In the genomic region with DNA sequence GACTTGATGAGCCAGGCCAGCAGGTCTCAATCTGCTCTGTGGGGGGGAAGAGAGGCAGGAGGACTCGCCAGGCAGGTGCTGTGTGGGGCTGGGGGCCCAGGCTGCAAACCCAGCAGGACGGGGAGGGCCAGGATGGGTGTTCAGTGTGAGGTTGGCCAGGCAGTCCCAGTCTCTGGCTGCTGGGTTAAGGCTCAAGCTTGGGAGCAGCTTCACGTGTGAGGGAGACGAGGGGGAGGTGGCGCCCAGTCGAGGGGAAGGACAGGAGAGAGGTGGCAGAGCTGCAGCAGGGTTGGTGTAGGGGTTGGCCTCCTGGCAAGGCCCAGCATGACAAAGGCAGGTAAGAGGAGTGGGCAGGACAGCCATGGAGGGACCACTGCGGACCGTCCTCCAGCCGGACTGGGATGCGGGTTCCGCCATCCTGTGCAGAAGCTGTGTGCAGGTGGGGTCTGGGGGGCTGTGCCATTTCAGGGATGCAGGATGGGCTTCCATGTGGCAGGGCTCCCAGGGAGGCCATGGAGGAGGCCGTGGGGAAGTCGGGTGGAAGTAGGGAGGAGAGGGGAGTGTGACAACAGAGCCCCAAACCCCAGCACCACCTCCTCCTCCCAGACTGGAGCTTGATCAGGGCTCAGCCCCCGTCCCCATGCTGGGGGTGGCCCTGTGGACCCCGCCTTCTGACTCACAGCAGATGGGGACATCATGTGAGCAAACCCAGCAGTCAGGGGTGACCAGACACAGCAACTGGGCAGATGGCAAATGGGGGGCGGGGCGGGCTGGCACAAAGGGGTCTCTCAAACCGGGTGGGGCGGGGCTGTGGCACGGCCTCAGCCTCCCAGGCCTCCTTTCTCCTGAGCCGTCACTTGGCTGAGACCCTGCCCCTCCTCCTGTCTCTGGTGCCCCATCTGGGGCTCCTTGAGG, we compare ENCODE assay signal across 1 cellular context.
TF ChIP-seq lines count a peak whose summit lies in the region.

No MANE protein-coding gene starts in this region.

TF ChIP-seq in H1, 55 proteins besides CTCF, POLR2A, EP300 and RAD21:
- TF ChIP-seq SP2 (IDR thresholded peaks at IDR 0.05; ENCODE audit: low read length): no peak
- no peak for TF ChIP-seq RFX5 (IDR thresholded peaks at IDR 0.05; ENCODE audit: borderline replicate concordance, low read depth, low read length)
- no peak for TF ChIP-seq BCL11A (IDR thresholded peaks at IDR 0.05; ENCODE audit: low read depth in 2 of 2, low read length in 2 of 2)
- TF ChIP-seq SIN3A (conservative IDR thresholded peaks at IDR 0.05 in 1 of 2, IDR thresholded peaks at IDR 0.05 in 1 of 2; ENCODE audit: low read depth in 1 of 2, low read length in 2 of 2): no peak
- TF ChIP-seq BRCA1 (IDR thresholded peaks at IDR 0.05; ENCODE audit: low read depth, low read length): no peak
- no peak for TF ChIP-seq FOSL1 (IDR thresholded peaks at IDR 0.05; ENCODE audit: insufficient read depth, low read depth, low read length)
- TF ChIP-seq GTF2F1 (IDR thresholded peaks at IDR 0.05; ENCODE audit: borderline replicate concordance, low read depth, low read length): no peak
- TF ChIP-seq E2F6 (IDR thresholded peaks at IDR 0.05): no peak
- no peak for TF ChIP-seq JUND (IDR thresholded peaks at IDR 0.05; ENCODE audit: low read length)
- no peak for TF ChIP-seq TCF12 (IDR thresholded peaks at IDR 0.05; ENCODE audit: low read depth, low read length)
- no peak for TF ChIP-seq TAF1 (IDR thresholded peaks at IDR 0.05; ENCODE audit: low read depth, low read length)
- no peak for TF ChIP-seq RBBP5 (IDR thresholded peaks at IDR 0.05; ENCODE audit: borderline replicate concordance, low read depth, low read length)
- TF ChIP-seq EZH2 (IDR thresholded peaks at IDR 0.05; ENCODE audit: low read depth, low read length, severe bottlenecking): no peak
- no peak for TF ChIP-seq ATF2 (IDR thresholded peaks at IDR 0.05; ENCODE audit: low read length)
- TF ChIP-seq PHF8 (conservative IDR thresholded peaks at IDR 0.05; ENCODE audit: low read depth, low read length): no peak
- no peak for TF ChIP-seq SUZ12 (IDR thresholded peaks at IDR 0.05; ENCODE audit: low read length)
- TF ChIP-seq CBX8 (IDR thresholded peaks at IDR 0.05; ENCODE audit: borderline replicate concordance, low read depth, low read length): no peak
- TF ChIP-seq ASH2L (IDR thresholded peaks at IDR 0.05; ENCODE audit: low read length): no peak
- no peak for TF ChIP-seq SP4 (IDR thresholded peaks at IDR 0.05; ENCODE audit: low read length)
- no peak for TF ChIP-seq KDM5A (IDR thresholded peaks at IDR 0.05; ENCODE audit: low read length)
